ENCODE assay signal across 26 cellular contexts in the genomic region with DNA sequence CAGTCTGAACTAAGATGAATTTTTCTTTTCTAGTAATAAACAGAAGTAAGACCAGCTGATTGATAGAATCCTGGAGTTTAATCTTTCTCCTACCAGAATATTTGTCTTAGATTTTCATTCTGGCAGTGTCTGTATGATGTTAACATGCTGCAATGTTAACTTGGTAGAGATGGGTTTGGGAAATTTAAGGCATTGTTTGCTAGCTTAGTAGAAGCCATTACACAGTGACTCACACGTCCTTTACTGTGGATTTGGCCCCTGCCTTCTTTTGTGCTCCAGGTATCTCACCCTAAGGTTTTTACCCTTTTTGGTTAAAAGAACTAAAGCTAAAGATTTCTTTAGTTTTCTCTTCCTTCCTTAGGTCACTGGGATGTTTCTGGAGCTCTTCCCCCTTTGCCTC.
"Had no signal": no experiment of that assay in that cellular context is flagged by ENCODE, and none has a peak within 500 bp of the region (broad histone marks: within the 10 kb centered on the region; RNA-seq: fewer than 3 reads in every experiment).

No MANE protein-coding gene starts in this region.

- H3K27ac ChIP-seq: foreskin keratinocyte, left lung, neural progenitor cell, parathyroid adenoma, psoas muscle, spleen had no signal

- DNase-seq: activated CD4-positive, alpha-beta T cell treated with anti-CD3 and anti-CD28 coated beads for 36 hours; activated CD4-positive, CD25-positive, alpha-beta regulatory T cell; activated CD8-positive, alpha-beta memory T cell treated with anti-CD3 and anti-CD28 coated beads, Interleukin-2, amount 10 ng/mL, durations not matched to agents 7 days and 5 days; activated CD8-positive, alpha-beta T cell treated with anti-CD3 and anti-CD28 coated beads, Interleukin-2, amount 10 ng/mL, durations not matched to agents 7 days and 5 days; activated naive CD4-positive, alpha-beta T cell; activated T-cell treated with anti-CD3 and anti-CD28 coated beads, Interleukin-2, amount 50 U/mL, for 72 hours; anterior cingulate cortex; effector CD8-positive, alpha-beta T cell; erythroblast; foreskin keratinocyte; heart right ventricle; kidney glomerular epithelial cell; left lung; mesendoderm; natural killer cell; occipital lobe; psoas muscle; right cardiac atrium; spleen; stimulated activated naive CD4-positive, alpha-beta T cell; T-helper 17 cell had no signal

- ATAC-seq: activated CD4-positive, alpha-beta T cell treated with anti-CD3 and anti-CD28 coated beads for 36 hours; activated CD8-positive, alpha-beta memory T cell treated with anti-CD3 and anti-CD28 coated beads, Interleukin-2, amount 10 ng/mL, durations not matched to agents 7 days and 5 days; activated CD8-positive, alpha-beta T cell treated with anti-CD3 and anti-CD28 coated beads, Interleukin-2, amount 10 ng/mL, durations not matched to agents 7 days and 5 days; activated naive CD4-positive, alpha-beta T cell treated with anti-CD3 and anti-CD28 coated beads, Interleukin-2, amount 50 U/mL, for 72 hours; activated T-cell treated with anti-CD3 and anti-CD28 coated beads, Interleukin-2, amount 50 U/mL, for 72 hours; foreskin keratinocyte; heart right ventricle; left lung; natural killer cell; psoas muscle; right cardiac atrium; T-helper 17 cell had no signal

- H3K4me3 ChIP-seq: heart right ventricle, left lung, lung, neural progenitor cell, psoas muscle, spleen, tibial nerve had no signal

- H3K9me3 ChIP-seq: heart right ventricle, left lung, psoas muscle, spleen, tibial nerve had no signal

- H3K9ac ChIP-seq: neural progenitor cell, parathyroid adenoma had no signal

- H3K27me3 ChIP-seq: foreskin keratinocyte, heart right ventricle, left lung, neural progenitor cell, spleen, tibial nerve had no signal

- H2AFZ ChIP-seq: neural progenitor cell, parathyroid adenoma had no signal

- H3K36me3 ChIP-seq: left lung, neural progenitor cell, spleen had no signal

- H3K4me2 ChIP-seq: neural progenitor cell had no signal

- H3K4me1 ChIP-seq: neural progenitor cell had no signal
